ENCODE assay signal across 4 cellular contexts in the genomic region with DNA sequence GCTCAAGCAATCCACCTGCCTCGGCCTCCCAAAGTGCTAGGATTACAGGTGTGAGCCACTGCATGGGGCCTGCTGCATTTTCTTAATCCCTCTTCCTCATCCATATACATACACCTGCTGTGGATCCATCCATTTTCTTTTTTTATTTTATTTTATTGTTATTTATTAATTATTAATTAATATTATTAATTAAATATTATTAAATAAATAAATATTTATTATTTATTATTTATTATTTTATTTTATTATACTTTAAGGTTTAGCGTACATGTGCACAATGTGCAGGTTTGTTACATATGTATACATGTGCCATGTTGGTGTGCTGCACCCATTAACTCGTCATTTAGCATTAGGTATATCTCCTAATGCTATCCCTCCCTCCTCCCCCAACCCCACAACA. TPM values are rescaled to one million over a fixed set of nuclear protein-coding genes. Genes with fewer than 3 reads are reported as not detected.
"Had no signal": no experiment of that assay in that cellular context is flagged by ENCODE, and none has a peak within 500 bp of the region (broad histone marks: within the 10 kb centered on the region; RNA-seq: fewer than 3 reads in every experiment).

No MANE protein-coding gene starts in this region.

RNA-seq across cellular contexts. Expression of a gene that starts 10.4 kb away (rescaled TPM):
- total RNA-seq: HepG2, HT-29, IMR-90 had no signal
- polyA plus RNA-seq: HepG2, IgD-negative memory B cell, IMR-90 had no signal
